10 cellular contexts compared by ENCODE assay signal in the genomic region with DNA sequence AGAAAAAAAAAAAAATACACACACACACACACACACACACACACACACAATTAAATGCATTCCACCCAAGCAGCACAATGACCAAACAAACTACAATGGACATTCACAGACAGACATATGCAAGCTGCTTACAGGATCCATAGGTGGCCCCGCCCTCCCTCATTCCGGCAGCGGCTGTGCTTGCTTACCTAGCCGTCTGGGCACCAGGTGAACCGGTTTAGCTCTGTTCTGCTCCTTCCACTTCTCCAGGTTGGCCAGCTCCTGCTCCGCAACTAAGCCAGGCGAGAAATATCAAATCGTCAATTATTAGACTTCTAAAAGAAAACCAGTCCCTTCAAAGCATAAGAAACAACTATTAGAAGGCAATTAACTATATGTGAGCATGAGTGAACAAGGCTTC. TPM values are rescaled to one million over a fixed set of nuclear protein-coding genes. Genes with fewer than 3 reads are reported as not detected.
DNase-seq lines count a peak whose midpoint lies in the region; ATAC-seq and TF ChIP-seq lines count a peak whose summit lies in the region.
"Had no signal": no experiment of that assay in that cellular context is flagged by ENCODE, and none has a peak within 500 bp of the region (broad histone marks: within the 10 kb centered on the region; RNA-seq: fewer than 3 reads in every experiment).

No MANE protein-coding gene starts in this region.

- no peak overlapping the region for H3K9ac ChIP-seq in mammary epithelial cell (ENCODE audit: insufficient read depth, low read length)

- H3K4me1 ChIP-seq in mammary epithelial cell (ENCODE audit: insufficient read depth, low read length) = peaks cover 7% of the 10 kb centered on the region
- H3K4me1 ChIP-seq in lung (ENCODE audit: control insufficient read depth in 2 of 2, insufficient read depth in 2 of 2, low read length in 2 of 2) = peaks cover 0 to 4% of the 10 kb centered on the region in 2 donors

- no peak overlapping the region for H3K27ac ChIP-seq in mammary epithelial cell (ENCODE audit: insufficient read depth, low read depth, low read length)
- no peak overlapping the region for H3K27ac ChIP-seq in lung (ENCODE audit: low read depth in 1 of 2, low read length in 1 of 2)

- H3K4me2 ChIP-seq in mammary epithelial cell (ENCODE audit: insufficient read depth, low read depth, low read length) = no peak overlapping the region

- WGBS in mammary epithelial cell (ENCODE audit: low coverage, missing lambda C conversion rate) = 68% methylated on average over 8 of the region's 8 CpGs
- WGBS in lung, 2 donors = 67 to 83% methylated on average over 8 of the region's 8 CpGs

- H3K9me3 ChIP-seq in mammary epithelial cell (replicated peaks; ENCODE audit: insufficient read depth, low read length) (no peaks in the 10 kb centered on the region), lung (ENCODE audit: control insufficient read depth in 2 of 2, insufficient read depth in 1 of 2, low read length in 1 of 2) (no peaks in the 10 kb centered on the region)

- dilution Hi-C loops in mammary epithelial cell (cut with HindIII; ENCODE audit: low sequenced_read_pairs) = no loop called here

- peaks cover 59% of the 10 kb centered on the region for H3K4me1 Mint-ChIP-seq in MCF 10A (ENCODE audit: insufficient read depth, unreplicated experiment)
- peaks cover 17% of the 10 kb centered on the region for H3K4me1 Mint-ChIP-seq in activated CD4-positive, alpha-beta memory T cell treated with anti-CD3 and anti-CD28 coated beads for 36 hours (ENCODE audit: low read depth)

- no peaks in the 10 kb centered on the region for H3K27me3 Mint-ChIP-seq in MCF 10A (ENCODE audit: insufficient read depth, unreplicated experiment)
- H3K27me3 Mint-ChIP-seq in activated CD4-positive, alpha-beta memory T cell treated with anti-CD3 and anti-CD28 coated beads for 36 hours = no peaks in the 10 kb centered on the region

- H3K36me3 ChIP-seq in mammary epithelial cell (ENCODE audit: insufficient read depth, low read length) (no peaks in the 10 kb centered on the region), lung (ENCODE audit: control insufficient read depth in 2 of 2, insufficient read depth in 2 of 2, low read length in 2 of 2) (peaks cover 0 to 3% of the 10 kb centered on the region in 2 donors)

- H3K27me3 ChIP-seq in mammary epithelial cell (ENCODE audit: insufficient read depth, low read length) (no peaks in the 10 kb centered on the region), lung (ENCODE audit: control insufficient read depth, insufficient read depth) (no peaks in the 10 kb centered on the region)

- BruUV-seq in MCF 10A (replicated peaks; lab: Mats Ljungman, UMichigan) (no TSS peak), mammary epithelial cell (replicated peaks; lab: Mats Ljungman, UMichigan) (no TSS peak)

- in situ Hi-C loops in mammary epithelial cell (cut with MboI; ENCODE audit: low sequenced_read_pairs in 2 of 2) = loop anchor here in 1 of 2 donors (25.0 kb wide), 1 partner anchor 818 kb away; a partner anchor contains a TSS
- in situ Hi-C loops in T47D (cut with HindIII; ENCODE audit: low pct_unique_long_range_greater_than_20kb, low sequenced_read_pairs) = no loop called here

- no peak overlapping the region for H3K4me3 Mint-ChIP-seq in MCF 10A (ENCODE audit: unreplicated experiment)
- no peak overlapping the region for H3K4me3 Mint-ChIP-seq in activated CD4-positive, alpha-beta memory T cell treated with anti-CD3 and anti-CD28 coated beads for 36 hours
- H3K4me3 Mint-ChIP-seq: brain; T-helper 2 cell treated with Interferon-gamma antibody and Interleukin-4, amounts not matched to agents 5 μg/mL and 100 μg/mL, for 36 hours had no signal

- POLR2A ChIA-PET in MCF 10A (lab: Yijun Ruan, JAX) = no interaction called here
- POLR2A ChIA-PET in activated CD4-positive, alpha-beta memory T cell treated with anti-CD3 and anti-CD28 coated beads for 36 hours (lab: Charles Lee) = interaction anchor here (0.5 kb wide), 1 partner anchor 91 kb away, joined by 4 read pairs; no protein-coding TSS in a partner anchor

- TF ChIP-seq CTCF in MCF 10A (IDR thresholded peaks at IDR 0.05; ENCODE audit: unreplicated experiment) (no peak), mammary epithelial cell (conservative IDR thresholded peaks at IDR 0.05 in 1 of 2, IDR thresholded peaks at IDR 0.05 in 1 of 2; ENCODE audit: extremely low read depth in 1 of 2, insufficient read depth in 1 of 2, low read depth in 1 of 2, low read length in 2 of 2) (no peak), lung (IDR thresholded peaks at IDR 0.05; ENCODE audit: control extremely low read depth, extremely low read depth) (no peak)

- no peaks in the 10 kb centered on the region for H4K20me1 ChIP-seq in mammary epithelial cell (ENCODE audit: insufficient read depth, low read length)

- no peak overlapping the region for H2AFZ ChIP-seq in mammary epithelial cell (ENCODE audit: low read depth, low read length)

- intact Hi-C loops in MCF 10A (cut with micrococcal nuclease) = loop anchor here (2.0 to 10.0 kb wide), 6 partner anchors 28 to 906 kb away; a partner anchor contains a TSS
- intact Hi-C loops in mammary epithelial cell (cut with micrococcal nuclease) = loop anchor here (2.0 to 10.0 kb wide), 5 partner anchors 54 to 336 kb away; a partner anchor contains a TSS
- intact Hi-C loops in activated CD4-positive, alpha-beta memory T cell treated with anti-CD3 and anti-CD28 coated beads for 36 hours (cut with micrococcal nuclease) = loop anchor here (1.0 kb wide), 2 partner anchors 23 to 905 kb away; a partner anchor contains a TSS

- ATAC-seq in lung (ENCODE audit: insufficient read depth, low FRiP score) = no peak
- no peak for ATAC-seq in HG02610 (IDR thresholded peaks at IDR 0.05; ENCODE audit: unreplicated experiment)

- no peaks in the 10 kb centered on the region for H3K79me2 ChIP-seq in mammary epithelial cell (ENCODE audit: insufficient read depth, low read length)

- H3K36me3 Mint-ChIP-seq in MCF 10A (ENCODE audit: insufficient read depth, unreplicated experiment) = no peaks in the 10 kb centered on the region
- no peaks in the 10 kb centered on the region for H3K36me3 Mint-ChIP-seq in activated CD4-positive, alpha-beta memory T cell treated with anti-CD3 and anti-CD28 coated beads for 36 hours
- H3K36me3 Mint-ChIP-seq: brain had no signal

- CTCF ChIA-PET in MCF 10A (lab: Yijun Ruan, JAX) = interaction anchor here (0.6 to 2.5 kb wide), 22 partner anchors 11 to 836 kb away, joined by 3 to 14 read pairs (median 5); no protein-coding TSS in a partner anchor
- CTCF ChIA-PET in mammary epithelial cell (lab: Charles Lee; ENCODE audit: low non-redundant PET) = interaction anchor here (0.8 kb wide), 1 partner anchor 207 kb away, joined by 23 read pairs; no protein-coding TSS in a partner anchor
- CTCF ChIA-PET in activated CD4-positive, alpha-beta memory T cell treated with anti-CD3 and anti-CD28 coated beads for 36 hours (lab: Charles Lee) = interaction anchor here (0.8 to 3.0 kb wide), 19 partner anchors 8 to 905 kb away, joined by 3 to 35 read pairs (median 5); a partner anchor contains a TSS

- DNase-seq in MCF 10A (ENCODE audit: unreplicated experiment) = no peak
- DNase-seq in mammary epithelial cell = no peak
- peak; percentile 82 to 90 for DNase-seq in T47D (ENCODE audit: low read depth in 1 of 2, low spot score in 1 of 2)
- DNase-seq in lung (ENCODE audit: low spot score) = peak; percentile 52
- DNase-seq in activated CD4-positive, alpha-beta memory T cell treated with anti-CD3 and anti-CD28 coated beads for 36 hours = no peak
- no peak for DNase-seq in activated T-cell treated with anti-CD3 and anti-CD28 coated beads, Interleukin-2, amount 50 U/mL, for 48 hours
- no peak for DNase-seq in T-helper 2 cell

- H3K27ac Mint-ChIP-seq in MCF 10A (ENCODE audit: low read depth, unreplicated experiment) = peak overlapping the region; percentile 5
- no peak overlapping the region for H3K27ac Mint-ChIP-seq in activated CD4-positive, alpha-beta memory T cell treated with anti-CD3 and anti-CD28 coated beads for 36 hours
- H3K27ac Mint-ChIP-seq: T-helper 2 cell treated with Interferon-gamma antibody and Interleukin-4, amounts not matched to agents 5 μg/mL and 100 μg/mL, for 36 hours had no signal

- H3K9me3 Mint-ChIP-seq in MCF 10A (ENCODE audit: unreplicated experiment) = no peaks in the 10 kb centered on the region
- H3K9me3 Mint-ChIP-seq in activated CD4-positive, alpha-beta memory T cell treated with anti-CD3 and anti-CD28 coated beads for 36 hours = no peaks in the 10 kb centered on the region
- H3K9me3 Mint-ChIP-seq: T-helper 2 cell treated with Interferon-gamma antibody and Interleukin-4, amounts not matched to agents 5 μg/mL and 100 μg/mL, for 36 hours had no signal

- H3K4me3 ChIP-seq in mammary epithelial cell (replicated peaks in 1 of 3; ENCODE audit: insufficient read depth in 1 of 3, low read depth in 2 of 3, low read length in 3 of 3) = no peak overlapping the region
- H3K4me3 ChIP-seq in lung = no peak overlapping the region

RNA-seq across cellular contexts. Expression of a gene that starts 23.1 kb away (rescaled TPM):
- not detected in 2 replicates for total RNA-seq in MCF 10A (2022)
- 1 to 10 TPM; 1.3 to 7.3 TPM for total RNA-seq in mammary epithelial cell
- 1.1 TPM for polyA plus RNA-seq in mammary epithelial cell
- not detected for polyA minus RNA-seq in mammary epithelial cell
- 10 to 100 TPM; 13.0 to 17.4 TPM for total RNA-seq in lung
- 10 to 100 TPM in 1 of 2 donors, 1 to 10 TPM in 1; 3.7 to 20.1 TPM for polyA plus RNA-seq in lung
- 10 to 100 TPM; 21.1 to 21.9 TPM for total RNA-seq in activated CD4-positive, alpha-beta memory T cell treated with anti-CD3 and anti-CD28 coated beads for 36 hours

RNA-seq across cellular contexts. Expression of a gene that starts 54.5 kb away (rescaled TPM):
- total RNA-seq in MCF 10A (2022) (32.4 and 34.0 TPM in 2 replicates), mammary epithelial cell (10 to 100 TPM in 1 of 2 donors, 1 to 10 TPM in 1; 9.3 to 20.7 TPM), lung (10 to 100 TPM; 16.8 to 20.0 TPM)
- polyA plus RNA-seq in mammary epithelial cell (33.9 TPM), lung (10 to 100 TPM; 18.5 to 21.8 TPM)
- 12.9 TPM for polyA minus RNA-seq in mammary epithelial cell
- total RNA-seq in activated CD4-positive, alpha-beta memory T cell treated with anti-CD3 and anti-CD28 coated beads for 36 hours = 10 to 100 TPM; 16.4 to 17.4 TPM

Comparison
In these comparisons a context has a peak if more than half of its experiments do, and no peak if none do; other contexts are left out.
1. DNase-seq: peak in T47D (2 of 2) and lung (single experiment); none in MCF 10A (single experiment), mammary epithelial cell (single experiment), activated CD4-positive, alpha-beta memory T cell treated with anti-CD3 and anti-CD28 coated beads for 36 hours (single experiment), activated T-cell treated with anti-CD3 and anti-CD28 coated beads, Interleukin-2, amount 50 U/mL, for 48 hours (0 of 2) and T-helper 2 cell (0 of 5).